ENCODE assay signal across 8 cellular contexts in the genomic region with DNA sequence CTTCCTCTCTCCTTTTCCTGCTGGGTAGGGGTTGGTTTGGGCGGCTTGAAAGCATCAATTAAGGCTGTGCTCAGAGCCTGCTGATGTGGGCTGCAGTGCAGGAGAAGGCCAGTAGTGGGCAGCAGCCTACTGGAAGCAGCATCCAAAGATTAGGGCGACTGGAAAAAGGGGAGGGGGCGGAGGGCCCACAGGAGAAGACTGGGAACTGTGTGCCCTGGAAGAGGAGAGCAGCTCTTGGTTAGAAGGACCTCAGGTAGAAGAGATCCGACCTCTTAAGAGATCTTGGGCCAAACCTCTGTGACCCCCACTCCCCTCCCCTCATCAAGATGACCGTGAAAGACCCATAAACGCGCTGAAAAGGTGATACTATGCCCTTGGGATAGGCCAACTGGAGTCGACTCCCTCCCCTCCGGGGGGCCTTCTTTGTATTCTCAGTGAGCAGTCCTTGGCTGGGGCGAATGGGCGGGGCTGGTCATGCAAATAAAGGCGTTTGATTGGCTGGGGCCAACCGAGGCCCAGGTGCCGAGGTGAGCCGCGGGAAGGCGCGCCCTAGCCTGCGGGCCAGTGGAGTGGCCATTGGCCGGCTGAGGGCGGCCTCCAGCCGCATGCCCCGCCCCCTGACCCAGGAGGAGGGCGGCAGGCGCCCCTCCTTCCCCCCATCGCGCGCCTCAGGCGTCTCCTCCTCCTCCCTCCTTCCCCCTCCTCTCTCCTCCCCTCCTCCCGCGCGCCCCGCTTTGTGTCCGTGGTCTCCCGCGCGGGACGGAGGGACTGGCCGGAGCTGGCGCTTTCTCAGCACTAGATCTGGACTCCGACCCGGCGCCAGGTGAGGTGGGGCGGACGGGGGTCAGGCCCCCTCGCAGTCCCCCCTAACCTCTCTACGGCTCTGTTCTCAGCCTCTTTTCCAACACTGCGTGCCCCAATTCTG. TPM values are rescaled to one million over a fixed set of nuclear protein-coding genes. Genes with fewer than 3 reads are reported as not detected.
A peak's percentile ranks its signal among the peaks of the same experiment; 100 is the strongest.
DNase-seq lines count a peak whose midpoint lies in the region; ATAC-seq and TF ChIP-seq lines count a peak whose summit lies in the region.

No MANE protein-coding gene starts in this region.

- TF ChIP-seq CTCF in astrocyte of the spinal cord (IDR thresholded peaks at IDR 0.05; ENCODE audit: low read depth, low read length) = peak; percentile 94

- H3K4me3 ChIP-seq in HAP-1 (peak overlapping the region; percentile 82), astrocyte of the spinal cord (ENCODE audit: low read depth, low read length) (peak overlapping the region; percentile 53), iPS-18a (ENCODE audit: low read length) (peak overlapping the region; percentile 65)

- H3K36me3 Mint-ChIP-seq in T-cell = peaks cover 3% of the 10 kb centered on the region

- peaks cover 0 to 9% of the 10 kb centered on the region in 2 donors for H3K27me3 Mint-ChIP-seq in T-cell

- H3K27me3 ChIP-seq in HAP-1 (ENCODE audit: low read depth) (no peaks in the 10 kb centered on the region), iPS-18a (ENCODE audit: control insufficient read depth, insufficient read depth, low read length) (no peaks in the 10 kb centered on the region)

- H3K36me3 ChIP-seq in HAP-1 (replicated peaks) = peaks cover 5% of the 10 kb centered on the region
- peaks cover 7% of the 10 kb centered on the region for H3K36me3 ChIP-seq in iPS-18a (ENCODE audit: control insufficient read depth, low read depth, low read length)

- peak overlapping the region; percentile 86 to 89 for H3K27ac Mint-ChIP-seq in T-cell

- POLR2A ChIA-PET in T-cell (lab: Charles Lee) = no interaction called here

- H3K4me1 ChIP-seq in HAP-1 = peaks cover 22% of the 10 kb centered on the region
- H3K4me1 ChIP-seq in iPS-18a (ENCODE audit: control insufficient read depth, low read depth, low read length) = no peaks in the 10 kb centered on the region

- H3K27ac ChIP-seq in iPS-18a (ENCODE audit: low read length) = peak overlapping the region; percentile 63

- DNase-seq in G401 (ENCODE audit: low spot score) (peak; percentile 76), HAP-1 (ENCODE audit: low spot score in 2 of 2) (peak; percentile 94 to 99), NCI-H1105 (lab: John Stamatoyannopoulos, UW) (peak; percentile 90), T-cell (peak; percentile 33 to 74 (median 57)), astrocyte of the spinal cord (ENCODE audit: low read depth, low spot score) (peak; percentile 67), medulla oblongata (ENCODE audit: extremely low spot score) (no peak)
- peak; percentile 44 to 61 (median 50) for DNase-seq in stimulated activated CD4-positive, alpha-beta T cell treated with anti-CD3 and anti-CD28 coated beads, Interleukin-12 subunit alpha, Interleukin-12 subunit beta, amount 100 ng/mL, for 48 hours (ENCODE audit: low read depth in 2 of 3, low spot score in 1 of 3)

- H3K9me3 Mint-ChIP-seq in T-cell = no peaks in the 10 kb centered on the region

- H3K4me1 Mint-ChIP-seq in T-cell = peaks cover 34 to 45% (median 44%) of the 10 kb centered on the region in 3 donors

- in situ Hi-C loops in G401 (cut with HindIII; ENCODE audit: low sequenced_read_pairs) = no loop called here
- in situ Hi-C loops in HAP-1 (cut with MboI; ENCODE audit: low sequenced_read_pairs) = loop anchor here (10.0 to 25.0 kb wide), 2 partner anchors 210 to 733 kb away; no protein-coding TSS in a partner anchor
- in situ Hi-C loops in astrocyte of the spinal cord (cut with HindIII; ENCODE audit: low sequenced_read_pairs) = no loop called here

- H3K9ac ChIP-seq in iPS-18a (ENCODE audit: low read length) = peak overlapping the region; percentile 80

- ATAC-seq in T-cell (replicated peaks in 1 of 4) = peak; percentile 59 to 81 (median 64)

- H3K4me3 Mint-ChIP-seq in T-cell = peak overlapping the region; percentile 82 to 86 (median 83)

- no peaks in the 10 kb centered on the region for H3K9me3 ChIP-seq in HAP-1
- no peaks in the 10 kb centered on the region for H3K9me3 ChIP-seq in iPS-18a (ENCODE audit: control insufficient read depth, low read depth, low read length)

- CTCF ChIA-PET in T-cell (lab: Charles Lee) = interaction anchor here in 1 of 2 donors (0.6 kb wide), 1 partner anchor 1134 kb away, joined by 3 read pairs; no protein-coding TSS in a partner anchor

RNA-seq across cellular contexts. Expression of a gene that starts 10.1 kb away (rescaled TPM):
- total RNA-seq in G401 (2014; rRNA removed; shearing (Covaris generic)) = 24.0 and 28.0 TPM in 2 replicates
- total RNA-seq in T-cell = 10 to 100 TPM in 3 of 5 donors, 1 to 10 TPM in 2; 6.2 to 14.1 (median 10.3) TPM

RNA-seq across cellular contexts. Expression of a gene that starts 31.6 kb away (rescaled TPM):
- 0.54 TPM in 1 of 2 replicates, not detected in the other for total RNA-seq in G401 (2014; rRNA removed; shearing (Covaris generic))
- total RNA-seq in T-cell = not detected
